8 cellular contexts compared by ENCODE assay signal in the genomic region with DNA sequence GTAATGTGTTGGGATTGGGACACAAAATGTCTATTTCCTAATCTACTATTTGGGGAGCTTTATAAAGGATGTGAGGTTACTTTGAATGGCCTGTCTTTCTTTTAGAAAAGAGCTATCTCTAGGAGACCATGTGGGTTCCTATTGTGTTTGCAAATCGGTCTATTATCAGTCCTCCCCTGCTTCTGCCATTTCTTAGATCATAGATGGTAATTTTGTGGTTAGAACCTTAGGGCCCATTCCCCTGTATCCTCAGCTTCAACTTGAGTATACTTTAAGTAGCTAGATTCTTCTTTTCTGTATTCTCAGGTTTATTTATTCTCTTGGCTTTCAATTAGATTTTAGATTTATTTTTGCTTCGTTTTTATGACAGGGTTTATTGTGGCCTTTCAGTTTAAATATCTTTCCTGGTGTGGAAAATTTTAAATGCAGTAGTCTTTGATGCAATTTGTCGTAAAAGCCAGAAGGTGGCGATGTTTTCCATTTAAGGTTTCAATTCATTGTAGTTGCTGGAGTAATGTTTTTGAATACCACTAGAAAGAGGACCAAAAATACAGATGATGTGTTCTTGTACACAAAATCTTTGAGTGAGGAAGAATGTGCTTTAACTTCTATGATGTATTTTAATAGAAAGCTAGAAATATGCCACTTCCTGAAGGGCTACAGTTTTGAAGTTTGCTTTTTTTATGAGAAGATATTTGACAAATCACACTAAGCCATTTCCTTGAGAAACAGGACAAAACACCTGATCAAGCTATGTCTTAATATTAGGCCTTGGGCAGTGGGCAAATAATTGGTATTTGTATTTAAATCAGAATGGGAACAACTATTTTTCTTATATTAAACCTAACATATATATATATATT. TPM values are rescaled to one million over a fixed set of nuclear protein-coding genes. Genes with fewer than 3 reads are reported as not detected.
DNase-seq lines count a peak whose midpoint lies in the region; ATAC-seq and TF ChIP-seq lines count a peak whose summit lies in the region.

No MANE protein-coding gene starts in this region.

- H3K9me3 ChIP-seq in cardiac muscle cell (ENCODE audit: low read depth), result no peaks in the 10 kb centered on the region
- no peaks in the 10 kb centered on the region for H3K9me3 ChIP-seq in WERI-Rb-1 (ENCODE audit: severe bottlenecking)
- no peaks in the 10 kb centered on the region for H3K9me3 ChIP-seq in gastroesophageal sphincter
- no peaks in the 10 kb centered on the region for H3K9me3 ChIP-seq in gastrocnemius medialis

- ATAC-seq in Right ventricle myocardium inferior (no peak), HG02798 (IDR thresholded peaks at IDR 0.05; ENCODE audit: poor library complexity, unreplicated experiment) (peak; percentile 48), gastroesophageal sphincter (no peak), gastrocnemius medialis (peak in 1 of 2 donors; percentile 60)

- no peaks in the 10 kb centered on the region for H3K4me1 ChIP-seq in cardiac muscle cell (ENCODE audit: low read depth)
- peaks cover 5 to 44% (median 5%) of the 10 kb centered on the region in 3 donors for H3K4me1 ChIP-seq in gastroesophageal sphincter
- peaks cover 10 to 22% of the 10 kb centered on the region in 2 donors for H3K4me1 ChIP-seq in gastrocnemius medialis

- intact Hi-C loops in Right ventricle myocardium inferior (cut with DNase I) (loop anchor here (1.0 to 2.0 kb wide), 2 partner anchors 21 to 91 kb away; a partner anchor contains a TSS), gastrocnemius medialis (cut with DNase I; ENCODE audit: low total_unique reads) (loop anchor here (1.0 to 2.0 kb wide), 2 partner anchors 49 to 90 kb away; no protein-coding TSS in a partner anchor)

- TF ChIP-seq CTCF in cardiac muscle cell (IDR thresholded peaks at IDR 0.05; ENCODE audit: low read depth, low read length) (peak; percentile 69), WERI-Rb-1 (IDR thresholded peaks at IDR 0.05; ENCODE audit: low read depth, low read length) (peak; percentile 40; the same call in 1 of the 2 replicates), gastroesophageal sphincter (IDR thresholded peaks at IDR 0.05) (peak; percentile 78 to 87 (median 80)), gastrocnemius medialis (IDR thresholded peaks at IDR 0.05 in 4 of 5, conservative IDR thresholded peaks at IDR 0.05 in 1 of 5) (peak; percentile 60 to 80 (median 74))

- TF ChIP-seq EP300 in gastroesophageal sphincter (IDR thresholded peaks at IDR 0.05), result no peak

- WGBS in gastroesophageal sphincter (ENCODE audit: low coverage in 1 of 2), 2 donors, result 2 to 3% methylated on average over 4 of the region's 4 CpGs

- H3K27ac ChIP-seq in cardiac muscle cell (no peak overlapping the region), WERI-Rb-1 (no peak overlapping the region), gastroesophageal sphincter (peak overlapping the region in 3 of 4 donors; percentile 24 to 52 (median 39)), gastrocnemius medialis (no peak overlapping the region)

- TF ChIP-seq POLR2A in gastroesophageal sphincter (IDR thresholded peaks at IDR 0.05) (no peak), gastrocnemius medialis (IDR thresholded peaks at IDR 0.05) (no peak)

- no peaks in the 10 kb centered on the region for H3K36me3 ChIP-seq in cardiac muscle cell
- H3K36me3 ChIP-seq in WERI-Rb-1, result no peaks in the 10 kb centered on the region
- H3K36me3 ChIP-seq in gastroesophageal sphincter, result no peaks in the 10 kb centered on the region
- no peaks in the 10 kb centered on the region for H3K36me3 ChIP-seq in gastrocnemius medialis

- H3K27me3 ChIP-seq in cardiac muscle cell, result no peaks in the 10 kb centered on the region
- no peaks in the 10 kb centered on the region for H3K27me3 ChIP-seq in WERI-Rb-1 (ENCODE audit: insufficient read depth, low read depth, severe bottlenecking)
- H3K27me3 ChIP-seq in gastroesophageal sphincter, result no peaks in the 10 kb centered on the region
- H3K27me3 ChIP-seq in gastrocnemius medialis, result no peaks in the 10 kb centered on the region

- in situ Hi-C loops in gastrocnemius medialis (cut with MboI; ENCODE audit: low sequenced_read_pairs in 4 of 4), result loop anchor here (5.0 to 10.0 kb wide), 4 partner anchors 84 to 94 kb away; no protein-coding TSS in a partner anchor

- DNase-seq in cardiac muscle cell (ENCODE audit: low read depth in 1 of 2, low spot score in 1 of 2), result peak; percentile 57 to 73
- no peak for DNase-seq in Right ventricle myocardium inferior (ENCODE audit: missing footprints)
- peak; percentile 14 for DNase-seq in NCI-H2029 (lab: John Stamatoyannopoulos, UW)
- no peak for DNase-seq in WERI-Rb-1
- DNase-seq in gastrocnemius medialis, result no peak
- no peak for DNase-seq in NCI-H128 (lab: John Stamatoyannopoulos, UW; ENCODE audit: unreplicated experiment)

- H3K4me3 ChIP-seq in cardiac muscle cell (no peak overlapping the region), WERI-Rb-1 (ENCODE audit: low read depth, low read length) (no peak overlapping the region), gastroesophageal sphincter (no peak overlapping the region), gastrocnemius medialis (no peak overlapping the region)

RNA-seq across cellular contexts. Expression of a gene that starts 20.3 kb away (rescaled TPM):
- total RNA-seq in cardiac muscle cell, result 11.5 and 14.7 TPM in 2 replicates
- 32.1 and 43.8 TPM in 2 replicates for polyA plus RNA-seq in cardiac muscle cell
- 14.5 TPM for total RNA-seq in Right ventricle myocardium inferior
- 10 to 100 TPM; 10.1 to 19.1 (median 13.7) TPM for total RNA-seq in gastroesophageal sphincter
- total RNA-seq in gastrocnemius medialis, result 1 to 10 TPM in 3 of 4 donors, under 1 TPM in 1; 0.85 to 9.1 (median 4.7) TPM

Comparison
In these comparisons a context has a peak if more than half of its experiments do, and no peak if none do; other contexts are left out.
1. DNase-seq: peak in cardiac muscle cell (2 of 2) and NCI-H2029 (single experiment); none in Right ventricle myocardium inferior (single experiment), WERI-Rb-1 (single experiment), gastrocnemius medialis (0 of 2) and NCI-H128 (single experiment).
2. H3K27ac ChIP-seq: peak in gastroesophageal sphincter (3 of 4); none in cardiac muscle cell (single experiment), WERI-Rb-1 (single experiment) and gastrocnemius medialis (0 of 4).
3. Peak in every context shown above with its lines, with median percentiles within 50 percentile points of each other: CTCF ChIP-seq.